8 cellular contexts compared by ENCODE assay signal in the genomic region with DNA sequence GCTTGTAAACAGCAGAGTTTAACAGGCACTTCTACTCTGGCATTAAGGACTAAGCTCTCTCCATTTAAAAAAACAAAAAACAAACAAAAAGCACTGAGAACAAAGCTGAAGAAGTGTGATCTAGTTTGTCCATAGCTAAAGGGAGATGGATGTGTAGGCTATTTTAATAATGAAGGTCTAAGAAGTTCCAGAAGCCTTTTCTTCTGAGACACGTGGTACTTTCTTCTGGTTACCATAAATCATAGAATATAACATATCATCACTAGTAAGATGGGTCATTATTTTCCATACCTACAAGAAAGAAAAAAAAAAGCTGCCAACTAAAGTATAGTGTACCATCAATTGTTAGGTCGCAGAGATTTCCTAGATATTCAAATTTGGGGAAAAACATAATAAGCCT. TPM values are rescaled to one million over a fixed set of nuclear protein-coding genes. Genes with fewer than 3 reads are reported as not detected.
A peak's percentile ranks its signal among the peaks of the same experiment; 100 is the strongest.
DNase-seq lines count a peak whose midpoint lies in the region; ATAC-seq and TF ChIP-seq lines count a peak whose summit lies in the region.

No MANE protein-coding gene starts in this region.

- no peak for ATAC-seq in GM21526 (IDR thresholded peaks at IDR 0.05; ENCODE audit: low FRiP score, unreplicated experiment)
- no peak for ATAC-seq in GM21528 (IDR thresholded peaks at IDR 0.05; ENCODE audit: low FRiP score, unreplicated experiment)

- peak overlapping the region; percentile 92 for H3K4me2 ChIP-seq in smooth muscle cell

- H3K4me3 ChIP-seq in endocrine pancreas (ENCODE audit: control insufficient read depth, insufficient read depth, low read length) (peak overlapping the region; percentile 85), smooth muscle cell (peak overlapping the region; percentile 72)

- H3K4me1 ChIP-seq in endocrine pancreas (ENCODE audit: control insufficient read depth, insufficient read depth, low read length), result peaks cover 19% of the 10 kb centered on the region
- H3K4me1 ChIP-seq in smooth muscle cell (ENCODE audit: low read depth), result peaks cover 13% of the 10 kb centered on the region

- H3K27me3 ChIP-seq in endocrine pancreas (ENCODE audit: control insufficient read depth, insufficient read depth, low read length) (no peaks in the 10 kb centered on the region), smooth muscle cell (ENCODE audit: low read depth) (no peaks in the 10 kb centered on the region)

- DNase-seq in activated CD4-positive, alpha-beta T cell treated with anti-CD3 and anti-CD28 coated beads, Interleukin-2, amount 10 ng/mL, durations not matched to agents 24 days and 14 days, result no peak
- no peak for DNase-seq in activated CD4-positive, alpha-beta T cell treated with anti-CD3 and anti-CD28 coated beads, Interleukin-2, amount 50 U/mL, for 1 hour
- DNase-seq in NCI-H748 treated with DMSO at 0.1 percent for 48 hours (lab: John Stamatoyannopoulos, UW) (peak; percentile 2), smooth muscle cell (lab: John Stamatoyannopoulos, UW; ENCODE audit: unreplicated experiment) (no peak), NCI-H1930 (lab: John Stamatoyannopoulos, UW) (no peak)

- peaks cover 22% of the 10 kb centered on the region for H4K20me1 ChIP-seq in smooth muscle cell (ENCODE audit: low read depth)

- intact Hi-C loops in activated CD4-positive, alpha-beta T cell treated with anti-CD3 and anti-CD28 coated beads, Interleukin-2, amount 10 ng/mL, durations not matched to agents 24 days and 14 days (cut with micrococcal nuclease), result loop anchor here (5.0 kb wide), 1 partner anchor 266 kb away; no protein-coding TSS in a partner anchor

- 25% methylated on average over 2 of the region's 2 CpGs for WGBS in smooth muscle cell (ENCODE audit: low lambda C conversion rate)

- H3K9me3 ChIP-seq in endocrine pancreas (ENCODE audit: control insufficient read depth, low read length) (no peaks in the 10 kb centered on the region), smooth muscle cell (replicated peaks; ENCODE audit: low read depth) (no peaks in the 10 kb centered on the region)

- H3K79me2 ChIP-seq in smooth muscle cell (ENCODE audit: low read depth), result peaks cover 36% of the 10 kb centered on the region

- H3K9ac ChIP-seq in endocrine pancreas (ENCODE audit: control insufficient read depth, insufficient read depth, low read length) (no peak overlapping the region), smooth muscle cell (ENCODE audit: low read depth) (no peak overlapping the region)

- no peak overlapping the region for H3K27ac ChIP-seq in smooth muscle cell (ENCODE audit: low read depth)

- no peaks in the 10 kb centered on the region for H3K9me3 Mint-ChIP-seq in activated CD4-positive, alpha-beta T cell treated with anti-CD3 and anti-CD28 coated beads, Interleukin-2, amount 10 ng/mL, durations not matched to agents 24 days and 14 days

- H3K27me3 Mint-ChIP-seq in activated CD4-positive, alpha-beta T cell treated with anti-CD3 and anti-CD28 coated beads, Interleukin-2, amount 10 ng/mL, durations not matched to agents 24 days and 14 days, result no peaks in the 10 kb centered on the region

- H3F3A ChIP-seq in smooth muscle cell (ENCODE audit: low read depth), result no peaks in the 10 kb centered on the region

- peaks cover 1% of the 10 kb centered on the region for H3K36me3 Mint-ChIP-seq in activated CD4-positive, alpha-beta T cell treated with anti-CD3 and anti-CD28 coated beads, Interleukin-2, amount 10 ng/mL, durations not matched to agents 24 days and 14 days (ENCODE audit: low read depth)

- peaks cover 16% of the 10 kb centered on the region for H3K4me1 Mint-ChIP-seq in activated CD4-positive, alpha-beta T cell treated with anti-CD3 and anti-CD28 coated beads, Interleukin-2, amount 10 ng/mL, durations not matched to agents 24 days and 14 days

- TF ChIP-seq CTCF in smooth muscle cell (IDR thresholded peaks at IDR 0.05; ENCODE audit: borderline replicate concordance, insufficient read depth, poor library complexity, severe bottlenecking), result no peak

- peak overlapping the region; percentile 62 for H3K27ac Mint-ChIP-seq in activated CD4-positive, alpha-beta T cell treated with anti-CD3 and anti-CD28 coated beads, Interleukin-2, amount 10 ng/mL, durations not matched to agents 24 days and 14 days

- peak overlapping the region; percentile 93 for H2AFZ ChIP-seq in smooth muscle cell (ENCODE audit: low read depth)

- H3K36me3 ChIP-seq in endocrine pancreas (ENCODE audit: control insufficient read depth, insufficient read depth, low read length) (no peaks in the 10 kb centered on the region), smooth muscle cell (ENCODE audit: low read depth) (no peaks in the 10 kb centered on the region)

- H3K4me3 Mint-ChIP-seq in activated CD4-positive, alpha-beta T cell treated with anti-CD3 and anti-CD28 coated beads, Interleukin-2, amount 10 ng/mL, durations not matched to agents 24 days and 14 days, result peak overlapping the region; percentile 54

RNA-seq across cellular contexts. Expression of a gene that starts 0.7 kb away (rescaled TPM):
- total RNA-seq in activated CD4-positive, alpha-beta T cell treated with anti-CD3 and anti-CD28 coated beads, Interleukin-2, amount 10 ng/mL, durations not matched to agents 24 days and 14 days, result 29.8 and 29.9 TPM in 2 replicates
- total RNA-seq in smooth muscle cell, result 23.0 and 26.9 TPM in 2 replicates
- 216 and 226 TPM in 2 replicates for polyA plus RNA-seq in smooth muscle cell
